ENCODE assay signal across 1 cellular context in the genomic region with DNA sequence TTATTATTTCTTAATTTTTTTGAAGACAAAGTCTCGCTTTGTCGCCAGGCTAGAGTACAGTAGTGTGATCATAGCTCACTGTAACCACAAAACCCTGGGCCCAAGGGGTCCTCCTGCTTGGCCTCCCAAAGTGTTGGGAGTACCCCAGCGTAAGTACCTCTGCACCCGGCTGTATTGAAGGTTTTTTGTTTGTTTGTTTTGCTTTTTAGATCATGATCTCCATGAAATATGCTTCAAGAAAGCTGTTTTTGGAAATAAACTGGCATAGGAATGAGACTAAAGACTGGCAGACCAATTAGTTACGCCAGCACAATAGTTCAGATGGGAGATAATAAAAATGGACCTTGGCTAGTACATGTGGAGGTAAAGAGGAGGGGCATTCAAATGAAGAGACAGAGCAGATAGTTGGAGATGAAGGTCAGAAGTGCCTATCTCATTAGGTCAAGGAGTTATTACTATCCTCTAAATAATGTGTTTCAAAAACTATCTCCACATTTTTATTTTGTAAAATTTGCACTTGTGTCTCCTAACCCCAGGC.
TF ChIP-seq lines count a peak whose summit lies in the region.

No MANE protein-coding gene starts in this region.

TF ChIP-seq in WTC11, 78 proteins besides CTCF, POLR2A, EP300 and RAD21 (continued from another document):
- TF ChIP-seq, protein P1, sequence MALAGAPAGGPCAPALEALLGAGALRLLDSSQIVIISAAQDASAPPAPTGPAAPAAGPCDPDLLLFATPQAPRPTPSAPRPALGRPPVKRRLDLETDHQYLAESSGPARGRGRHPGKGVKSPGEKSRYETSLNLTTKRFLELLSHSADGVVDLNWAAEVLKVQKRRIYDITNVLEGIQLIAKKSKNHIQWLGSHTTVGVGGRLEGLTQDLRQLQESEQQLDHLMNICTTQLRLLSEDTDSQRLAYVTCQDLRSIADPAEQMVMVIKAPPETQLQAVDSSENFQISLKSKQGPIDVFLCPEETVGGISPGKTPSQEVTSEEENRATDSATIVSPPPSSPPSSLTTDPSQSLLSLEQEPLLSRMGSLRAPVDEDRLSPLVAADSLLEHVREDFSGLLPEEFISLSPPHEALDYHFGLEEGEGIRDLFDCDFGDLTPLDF (CRISPR knock-in tag; IDR thresholded peaks at IDR 0.05): no peak
- TF ChIP-seq, protein P2, sequence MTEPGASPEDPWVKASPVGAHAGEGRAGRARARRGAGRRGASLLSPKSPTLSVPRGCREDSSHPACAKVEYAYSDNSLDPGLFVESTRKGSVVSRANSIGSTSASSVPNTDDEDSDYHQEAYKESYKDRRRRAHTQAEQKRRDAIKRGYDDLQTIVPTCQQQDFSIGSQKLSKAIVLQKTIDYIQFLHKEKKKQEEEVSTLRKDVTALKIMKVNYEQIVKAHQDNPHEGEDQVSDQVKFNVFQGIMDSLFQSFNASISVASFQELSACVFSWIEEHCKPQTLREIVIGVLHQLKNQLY (CRISPR knock-in tag; IDR thresholded peaks at IDR 0.05): no peak
- TF ChIP-seq CREM (CRISPR knock-in tag; IDR thresholded peaks at IDR 0.05): no peak
- no peak for TF ChIP-seq JAZF1 (CRISPR knock-in tag; IDR thresholded peaks at IDR 0.05)
- TF ChIP-seq, protein P3, sequence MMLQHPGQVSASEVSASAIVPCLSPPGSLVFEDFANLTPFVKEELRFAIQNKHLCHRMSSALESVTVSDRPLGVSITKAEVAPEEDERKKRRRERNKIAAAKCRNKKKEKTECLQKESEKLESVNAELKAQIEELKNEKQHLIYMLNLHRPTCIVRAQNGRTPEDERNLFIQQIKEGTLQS (CRISPR knock-in tag; conservative IDR thresholded peaks at IDR 0.05): no peak
- no peak for TF ChIP-seq TCF7 (CRISPR knock-in tag; IDR thresholded peaks at IDR 0.05; ENCODE audit: low read depth)
